Comparison of ENCODE assay signal across 5 cellular contexts in genomic region chr4:102961813-102962212, GRCh38. TPM values are rescaled to one million over a fixed set of nuclear protein-coding genes. Genes with fewer than 3 reads are reported as not detected.
DNase-seq lines count a peak whose midpoint lies in the region.
"Not testable (repeated sequence)": the region's sequence is repeated elsewhere in the genome, so short reads cannot be mapped to it uniquely, and the experiment has no call there.
"Had no signal": no experiment of that assay in that cellular context is flagged by ENCODE, and none has a peak within 500 bp of the region (broad histone marks: within the 10 kb centered on the region; RNA-seq: fewer than 3 reads in every experiment).

No MANE protein-coding gene starts in this region.

- H2BK5ac ChIP-seq in mesenchymal stem cell (ENCODE audit: low read depth, low read length, poor library complexity, severe bottlenecking), result not testable (repeated sequence)

- not testable (repeated sequence) for H2BK12ac ChIP-seq in mesenchymal stem cell (ENCODE audit: low read length in 2 of 2)

- H3K9me3 ChIP-seq in mesenchymal stem cell (ENCODE audit: control insufficient read depth, low read length), result not testable (repeated sequence)

- H2BK120ac ChIP-seq in mesenchymal stem cell (ENCODE audit: low read depth, low read length), result not testable (repeated sequence)

- not testable (repeated sequence) for H3K27me3 ChIP-seq in mesenchymal stem cell (ENCODE audit: control insufficient read depth in 1 of 2, insufficient read depth in 1 of 2, low read length in 2 of 2)

- H3K36me3 ChIP-seq in mesenchymal stem cell (ENCODE audit: control insufficient read depth in 1 of 2, insufficient read depth in 2 of 2, low read depth in 1 of 2, low read length in 2 of 2), result not testable (repeated sequence)

- intact Hi-C loops in activated CD4-positive, alpha-beta T cell treated with anti-CD3 and anti-CD28 coated beads, Interleukin-2, amount 10 ng/mL, durations not matched to agents 24 days and 14 days (cut with micrococcal nuclease); posterior vena cava (cut with DNase I): not testable (repeated sequence)

- not testable (repeated sequence) for H3K27ac Mint-ChIP-seq in activated CD4-positive, alpha-beta T cell treated with anti-CD3 and anti-CD28 coated beads, Interleukin-2, amount 10 ng/mL, durations not matched to agents 24 days and 14 days

- H3K4ac ChIP-seq in mesenchymal stem cell (ENCODE audit: low read depth in 1 of 2, low read length in 2 of 2), result not testable (repeated sequence)

- H3K36me3 Mint-ChIP-seq in activated CD4-positive, alpha-beta T cell treated with anti-CD3 and anti-CD28 coated beads, Interleukin-2, amount 10 ng/mL, durations not matched to agents 24 days and 14 days (ENCODE audit: low read depth), result not testable (repeated sequence)

- H2AK5ac ChIP-seq in mesenchymal stem cell (ENCODE audit: low read length, severe bottlenecking), result not testable (repeated sequence)

- H3K27me3 Mint-ChIP-seq in activated CD4-positive, alpha-beta T cell treated with anti-CD3 and anti-CD28 coated beads, Interleukin-2, amount 10 ng/mL, durations not matched to agents 24 days and 14 days, result not testable (repeated sequence)

- H4K8ac ChIP-seq in mesenchymal stem cell (ENCODE audit: low read length), result not testable (repeated sequence)

- H3K9ac ChIP-seq in mesenchymal stem cell (ENCODE audit: low read length), result not testable (repeated sequence)

- not testable (repeated sequence) for H3K23ac ChIP-seq in mesenchymal stem cell (ENCODE audit: low read length in 2 of 2)

- H3K4me3 Mint-ChIP-seq in activated CD4-positive, alpha-beta T cell treated with anti-CD3 and anti-CD28 coated beads, Interleukin-2, amount 10 ng/mL, durations not matched to agents 24 days and 14 days, result not testable (repeated sequence)

- H3K27ac ChIP-seq in mesenchymal stem cell (ENCODE audit: low read length, poor library complexity, severe bottlenecking), result not testable (repeated sequence)

- H3K14ac ChIP-seq in mesenchymal stem cell (ENCODE audit: low read length in 2 of 2), result not testable (repeated sequence)

- H3K4me1 ChIP-seq in mesenchymal stem cell (ENCODE audit: control insufficient read depth, insufficient read depth, low read depth, low read length), result not testable (repeated sequence)

- not testable (repeated sequence) for H3K18ac ChIP-seq in mesenchymal stem cell (ENCODE audit: low read depth in 1 of 2, low read length in 2 of 2)

- H3K79me1 ChIP-seq in mesenchymal stem cell (replicated peaks; ENCODE audit: low read length, poor library complexity, severe bottlenecking), result not testable (repeated sequence)

- H3K4me3 ChIP-seq in mesenchymal stem cell (ENCODE audit: insufficient read depth in 1 of 2, low read depth in 1 of 2, low read length in 2 of 2), result not testable (repeated sequence)

- peaks cover 17% of the 10 kb centered on the region for H3K9me3 Mint-ChIP-seq in activated CD4-positive, alpha-beta T cell treated with anti-CD3 and anti-CD28 coated beads, Interleukin-2, amount 10 ng/mL, durations not matched to agents 24 days and 14 days

- peak; percentile 24 for DNase-seq in activated CD4-positive, alpha-beta T cell treated with anti-CD3 and anti-CD28 coated beads, Interleukin-2, amount 10 ng/mL, durations not matched to agents 24 days and 14 days
- not testable (repeated sequence) for DNase-seq in mesenchymal stem cell
- DNase-seq in posterior vena cava (ENCODE audit: low spot score), result peak; percentile 60

- not testable (repeated sequence) for H2AFZ ChIP-seq in mesenchymal stem cell (ENCODE audit: low read depth, low read length)

- H3K4me2 ChIP-seq in mesenchymal stem cell (ENCODE audit: low read length, poor library complexity, severe bottlenecking), result not testable (repeated sequence)

- H3K4me1 Mint-ChIP-seq in activated CD4-positive, alpha-beta T cell treated with anti-CD3 and anti-CD28 coated beads, Interleukin-2, amount 10 ng/mL, durations not matched to agents 24 days and 14 days, result not testable (repeated sequence)

- peak overlapping the region; percentile 39 for H4K91ac ChIP-seq in mesenchymal stem cell (ENCODE audit: low read length)

- H2BK15ac ChIP-seq in mesenchymal stem cell (ENCODE audit: low read depth, poor library complexity, severe bottlenecking), result not testable (repeated sequence)

- 75% methylated on average over 2 of the region's 2 CpGs for WGBS in mesenchymal stem cell

RNA-seq across cellular contexts. Expression of gene SLC9B1, which starts 57.7 kb away (rescaled TPM):
- 0.23 and 0.47 TPM in 2 replicates for total RNA-seq in activated CD4-positive, alpha-beta T cell treated with anti-CD3 and anti-CD28 coated beads, Interleukin-2, amount 10 ng/mL, durations not matched to agents 24 days and 14 days
- 0.80 TPM for polyA plus RNA-seq in mesenchymal stem cell (2013, experiment 1 of 2)
- 0.52 TPM for polyA plus RNA-seq in mesenchymal stem cell (2013, experiment 2 of 2)
- total RNA-seq in posterior vena cava, result 1 to 10 TPM; 1.1 to 1.4 TPM
- total RNA-seq: Calu3, Daoy had no signal
